30 cellular contexts compared by ENCODE assay signal in genomic region chr1:202908998-202909397, GRCh38.
"Had no signal": no experiment of that assay in that cellular context is flagged by ENCODE, and none has a peak within 500 bp of the region (broad histone marks: within the 10 kb centered on the region; RNA-seq: fewer than 3 reads in every experiment).

No MANE protein-coding gene starts in this region.

- ATAC-seq: Panc1, Right ventricle myocardium inferior, SK-N-SH treated with all-trans-retinoic acid at 6 μM for 48 hours had no signal

- H2AFZ ChIP-seq: PC-9 had no signal

- H3K27ac ChIP-seq: KMS-11, PC-9, RWPE1, SJCRH30, SK-N-MC had no signal

- H3K9me3 ChIP-seq: SJCRH30 had no signal

- DNase-seq: Karpas-422, MM.1S, MV-4-11, NCI-H1092, NCI-H1105, NCI-H1417 treated with DMSO at 0.1 percent for 48 hours, NCI-H1436 treated with DMSO at 0.1 percent for 48 hours, NCI-H187, NCI-H1930, NCI-H2029 treated with DMSO at 0.1 percent for 48 hours, NCI-H2107, NCI-H2171, NCI-H226, NCI-H446 treated with DMSO at 0.1 percent for 48 hours, NCI-H510A, NCI-H524, NCI-H526, NCI-H748 treated with DMSO at 0.1 percent for 48 hours, NCI-H82, PC-9, SHP77, SIG-M5, SJCRH30 had no signal

- H3K4me3 ChIP-seq: PC-9, SJCRH30, SK-N-MC had no signal

- FAIRE-seq: RCC 7860 had no signal

- H3K27me3 ChIP-seq: SJCRH30 had no signal

- H3K4me1 ChIP-seq: SJCRH30 had no signal

- H3K4me2 ChIP-seq: KMS-11, PC-9 had no signal

- H3K9ac ChIP-seq: KMS-11 had no signal
